ENCODE assay signal across 13 cellular contexts in genomic region chr20:49424536-49424935, GRCh38. TPM values are rescaled to one million over a fixed set of nuclear protein-coding genes. Genes with fewer than 3 reads are reported as not detected.
A peak's percentile ranks its signal among the peaks of the same experiment; 100 is the strongest.
DNase-seq lines count a peak whose midpoint lies in the region; ATAC-seq and TF ChIP-seq lines count a peak whose summit lies in the region.
"Had no signal": no experiment of that assay in that cellular context is flagged by ENCODE, and none has a peak within 500 bp of the region (broad histone marks: within the 10 kb centered on the region; RNA-seq: fewer than 3 reads in every experiment).

No MANE protein-coding gene starts in this region.

- H3K4me3 Mint-ChIP-seq in stimulated activated naive B cell treated with anti-CD40 and anti-IgM and Interleukin-4, amounts not matched to agents 10 μg/mL and 1 μg/mL and 100 μg/mL, for 72 hours: no peak overlapping the region
- H3K4me3 Mint-ChIP-seq in activated CD4-positive, alpha-beta memory T cell treated with anti-CD3 and anti-CD28 coated beads, Interleukin-2, amount 10 ng/mL, durations not matched to agents 7 days and 5 days: no peak overlapping the region

- DNase-seq in NCI-H146 (lab: John Stamatoyannopoulos, UW) (peak; percentile 24), NCI-H146 treated with DMSO at 0.1 percent for 48 hours (lab: John Stamatoyannopoulos, UW; ENCODE audit: unreplicated experiment) (no peak), NCI-H748 (lab: John Stamatoyannopoulos, UW; ENCODE audit: unreplicated experiment) (peak; percentile 72), hypothalamus (lab: John Stamatoyannopoulos, UW) (peak in 40 of 51 donors; percentile 7 to 83 (median 52)), 8988T (no peak), WERI-Rb-1 (no peak)
- DNase-seq in stimulated activated naive B cell treated with anti-CD40 and anti-IgM and Interleukin-4, amounts not matched to agents 10 μg/mL and 1 μg/mL and 100 μg/mL, for 72 hours: no peak
- DNase-seq in activated CD4-positive, alpha-beta memory T cell treated with anti-CD3 and anti-CD28 coated beads, Interleukin-2, amount 10 ng/mL, durations not matched to agents 7 days and 5 days: no peak
- DNase-seq: activated CD4-positive, alpha-beta T cell treated with anti-CD3 and anti-CD28 coated beads for 4 hours; left lung; NCI-H1930 had no signal

- H3K4me3 ChIP-seq in WERI-Rb-1 (ENCODE audit: low read depth, low read length): no peak overlapping the region
- H3K4me3 ChIP-seq: A549, left lung, tibial nerve had no signal

- H3K36me3 Mint-ChIP-seq in stimulated activated naive B cell treated with anti-CD40 and anti-IgM and Interleukin-4, amounts not matched to agents 10 μg/mL and 1 μg/mL and 100 μg/mL, for 72 hours: no peaks in the 10 kb centered on the region
- H3K36me3 Mint-ChIP-seq in activated CD4-positive, alpha-beta memory T cell treated with anti-CD3 and anti-CD28 coated beads, Interleukin-2, amount 10 ng/mL, durations not matched to agents 7 days and 5 days (ENCODE audit: low read depth): no peaks in the 10 kb centered on the region

- no peaks in the 10 kb centered on the region for H3K9me3 Mint-ChIP-seq in stimulated activated naive B cell treated with anti-CD40 and anti-IgM and Interleukin-4, amounts not matched to agents 10 μg/mL and 1 μg/mL and 100 μg/mL, for 72 hours
- H3K9me3 Mint-ChIP-seq in activated CD4-positive, alpha-beta memory T cell treated with anti-CD3 and anti-CD28 coated beads, Interleukin-2, amount 10 ng/mL, durations not matched to agents 7 days and 5 days: no peaks in the 10 kb centered on the region

- H3K27me3 ChIP-seq in WERI-Rb-1 (ENCODE audit: insufficient read depth, low read depth, severe bottlenecking): no peaks in the 10 kb centered on the region

- H3K36me3 ChIP-seq in WERI-Rb-1: peaks cover 23% of the 10 kb centered on the region
- H3K36me3 ChIP-seq: left lung, tibial nerve had no signal

- CTCF ChIA-PET in activated CD4-positive, alpha-beta memory T cell treated with anti-CD3 and anti-CD28 coated beads, Interleukin-2, amount 10 ng/mL, durations not matched to agents 7 days and 5 days (lab: Charles Lee): interaction anchor here (0.6 to 1.3 kb wide), 2 partner anchors 41 to 676 kb away, joined by 3 to 4 read pairs; no protein-coding TSS in a partner anchor

- POLR2A ChIA-PET in activated CD4-positive, alpha-beta memory T cell treated with anti-CD3 and anti-CD28 coated beads, Interleukin-2, amount 10 ng/mL, durations not matched to agents 7 days and 5 days (lab: Charles Lee): no interaction called here

- no peaks in the 10 kb centered on the region for H3K4me1 Mint-ChIP-seq in stimulated activated naive B cell treated with anti-CD40 and anti-IgM and Interleukin-4, amounts not matched to agents 10 μg/mL and 1 μg/mL and 100 μg/mL, for 72 hours
- no peaks in the 10 kb centered on the region for H3K4me1 Mint-ChIP-seq in activated CD4-positive, alpha-beta memory T cell treated with anti-CD3 and anti-CD28 coated beads, Interleukin-2, amount 10 ng/mL, durations not matched to agents 7 days and 5 days

- no peaks in the 10 kb centered on the region for H3K9me3 ChIP-seq in WERI-Rb-1 (ENCODE audit: severe bottlenecking)
- H3K9me3 ChIP-seq: A549, left lung, tibial nerve had no signal

- TF ChIP-seq CTCF in WERI-Rb-1 (IDR thresholded peaks at IDR 0.05; ENCODE audit: low read depth, low read length): no peak

- no peak overlapping the region for H3K27ac ChIP-seq in WERI-Rb-1
- H3K27ac ChIP-seq: A549, left lung, tibial nerve had no signal

- H3K27me3 Mint-ChIP-seq in stimulated activated naive B cell treated with anti-CD40 and anti-IgM and Interleukin-4, amounts not matched to agents 10 μg/mL and 1 μg/mL and 100 μg/mL, for 72 hours: peaks cover 26 to 42% of the 10 kb centered on the region in 2 donors
- H3K27me3 Mint-ChIP-seq in activated CD4-positive, alpha-beta memory T cell treated with anti-CD3 and anti-CD28 coated beads, Interleukin-2, amount 10 ng/mL, durations not matched to agents 7 days and 5 days: peaks cover 35% of the 10 kb centered on the region

- ATAC-seq in stimulated activated naive B cell treated with anti-CD40 and anti-IgM and Interleukin-4, amounts not matched to agents 10 μg/mL and 1 μg/mL and 100 μg/mL, for 72 hours (replicated peaks): no peak
- ATAC-seq: A549, left lung had no signal

- peak overlapping the region; percentile 21 for H3K27ac Mint-ChIP-seq in stimulated activated naive B cell treated with anti-CD40 and anti-IgM and Interleukin-4, amounts not matched to agents 10 μg/mL and 1 μg/mL and 100 μg/mL, for 72 hours
- no peak overlapping the region for H3K27ac Mint-ChIP-seq in activated CD4-positive, alpha-beta memory T cell treated with anti-CD3 and anti-CD28 coated beads, Interleukin-2, amount 10 ng/mL, durations not matched to agents 7 days and 5 days

RNA-seq across cellular contexts. Expression of gene KCNB1, which starts 57.9 kb away (rescaled TPM):
- total RNA-seq in activated CD4-positive, alpha-beta memory T cell treated with anti-CD3 and anti-CD28 coated beads, Interleukin-2, amount 10 ng/mL, durations not matched to agents 7 days and 5 days: under 1 TPM in 1 of 2 experiments, not detected in 1; 0.05 TPM

Comparison
In these comparisons a context has a peak if more than half of its experiments do, and no peak if none do; other contexts are left out.
1. DNase-seq: peak in NCI-H146 (single experiment), NCI-H748 (single experiment) and hypothalamus (40 of 51); none in NCI-H146 treated with DMSO at 0.1 percent for 48 hours (single experiment), stimulated activated naive B cell treated with anti-CD40 and anti-IgM and Interleukin-4, amounts not matched to agents 10 μg/mL and 1 μg/mL and 100 μg/mL, for 72 hours (single experiment), 8988T (single experiment), activated CD4-positive, alpha-beta memory T cell treated with anti-CD3 and anti-CD28 coated beads, Interleukin-2, amount 10 ng/mL, durations not matched to agents 7 days and 5 days (single experiment) and WERI-Rb-1 (single experiment).